9 cellular contexts compared by ENCODE assay signal in the genomic region with DNA sequence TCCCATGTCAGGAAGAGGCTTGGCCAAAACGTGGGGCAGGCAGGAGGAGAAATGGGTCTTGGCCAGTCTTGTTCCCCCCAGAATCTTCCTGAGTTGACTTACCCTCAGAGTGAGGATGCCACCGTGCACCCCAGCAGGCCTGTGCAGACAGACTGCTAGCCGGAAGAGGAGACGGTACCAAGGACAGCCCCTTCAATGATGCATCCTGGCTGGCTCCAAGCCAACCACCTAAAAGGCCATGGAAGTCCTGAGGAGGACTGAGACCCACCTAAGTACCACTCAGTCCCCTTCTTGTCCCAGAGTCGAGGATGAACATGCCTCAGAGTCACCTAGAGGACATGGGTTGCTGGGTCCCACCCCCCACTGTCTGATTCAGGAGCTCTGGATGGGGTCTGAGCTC. TPM values are rescaled to one million over a fixed set of nuclear protein-coding genes. Genes with fewer than 3 reads are reported as not detected.
"Had no signal": no experiment of that assay in that cellular context is flagged by ENCODE, and none has a peak within 500 bp of the region (broad histone marks: within the 10 kb centered on the region; RNA-seq: fewer than 3 reads in every experiment).

No MANE protein-coding gene starts in this region.

- H3K27ac ChIP-seq: HL-60 had no signal

- DNase-seq: H9, IMR-90, KG1 had no signal

- H3K4me3 Mint-ChIP-seq: GM23338, H9 had no signal

- H3K4me3 ChIP-seq: GM23338, K562 had no signal

- ATAC-seq: GM23338, HCT116, K562 had no signal

- H3K9me3 Mint-ChIP-seq: GM23338, H9 had no signal

- H3K27ac Mint-ChIP-seq: GM23338 had no signal

RNA-seq across cellular contexts. Expression of gene RCVRN, which starts 46.7 kb away (rescaled TPM):
- total RNA-seq: GM23338, H1, H9, HT1080, IMR-90, K562 had no signal
- polyA plus RNA-seq: GM23338, H1, IMR-90, K562 had no signal
